Comparison of ENCODE assay signal across 9 cellular contexts in the genomic region with DNA sequence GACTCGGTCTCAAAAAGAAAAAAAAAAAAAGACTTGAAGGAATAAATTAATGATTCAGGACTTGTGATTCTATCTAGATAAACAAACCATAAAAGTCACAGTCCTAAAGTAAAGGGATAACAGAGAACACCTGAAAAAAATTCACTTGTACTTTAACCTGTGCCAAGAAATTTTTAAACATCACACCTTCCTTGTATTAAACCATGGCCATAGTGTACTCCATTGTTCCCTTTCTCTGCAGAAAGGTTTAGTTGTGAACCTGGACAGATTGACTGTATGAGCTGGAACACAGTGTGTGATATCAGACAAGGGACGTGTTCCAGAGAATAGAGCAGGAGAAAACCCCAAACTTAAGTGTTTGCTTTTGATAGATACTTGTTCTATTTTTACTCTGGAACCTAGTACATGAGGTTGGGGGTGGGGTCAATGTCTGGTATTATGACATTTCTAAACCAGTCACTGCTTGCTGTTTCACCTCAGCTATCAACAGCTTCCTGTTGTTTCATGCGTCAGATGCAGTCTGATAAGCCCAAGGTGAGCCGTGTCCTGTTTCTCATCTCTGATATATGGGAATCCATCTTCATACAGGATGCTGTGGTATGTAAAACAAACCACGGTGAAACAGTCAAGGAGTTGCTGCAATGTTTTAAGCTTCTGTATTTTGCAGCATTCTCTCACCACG.
A peak's percentile ranks its signal among the peaks of the same experiment; 100 is the strongest.
DNase-seq lines count a peak whose midpoint lies in the region; ATAC-seq, FAIRE-seq and TF ChIP-seq lines count a peak whose summit lies in the region.
"Had no signal": no experiment of that assay in that cellular context is flagged by ENCODE, and none has a peak within 500 bp of the region (broad histone marks: within the 10 kb centered on the region; RNA-seq: fewer than 3 reads in every experiment).

No MANE protein-coding gene starts in this region.

- ATAC-seq in GM21367 (IDR thresholded peaks at IDR 0.05; ENCODE audit: unreplicated experiment) (peak; percentile 82), GM19455 (IDR thresholded peaks at IDR 0.05; ENCODE audit: unreplicated experiment) (no peak)

- no peak overlapping the region for H3K9ac ChIP-seq in keratinocyte (ENCODE audit: control insufficient read depth, extremely low read depth, insufficient read depth, low read length)

- peaks cover 0 to 8% of the 10 kb centered on the region in 2 donors for H3K36me3 Mint-ChIP-seq in CD4-positive, alpha-beta memory T cell
- no peaks in the 10 kb centered on the region for H3K36me3 Mint-ChIP-seq in glutamatergic neuron (ENCODE audit: unreplicated experiment)

- intact Hi-C loops in CD4-positive, alpha-beta memory T cell (cut with micrococcal nuclease) = loop anchor here (1.0 to 10.0 kb wide), 6 partner anchors 19 to 380 kb away; a partner anchor contains a TSS

- dilution Hi-C loops in keratinocyte (cut with MboI; ENCODE audit: extremely low pct_ligation_motif_present, low sequenced_read_pairs) = no loop called here

- H3K27me3 ChIP-seq in CD4-positive, alpha-beta memory T cell (ENCODE audit: insufficient read depth, low read length) = no peaks in the 10 kb centered on the region
- no peaks in the 10 kb centered on the region for H3K27me3 ChIP-seq in keratinocyte (ENCODE audit: control insufficient read depth, extremely low read depth, insufficient read depth, low read length)

- CTCF ChIA-PET in CD4-positive, alpha-beta memory T cell (lab: Charles Lee; ENCODE audit: partially characterized antibody) = interaction anchor here (0.8 to 3.7 kb wide), 11 partner anchors 15 to 190 kb away, joined by 3 to 19 read pairs (median 3); no protein-coding TSS in a partner anchor

- H2AFZ ChIP-seq in keratinocyte (ENCODE audit: control insufficient read depth, low read length) = peak overlapping the region; percentile 69

- peak; percentile 99 for FAIRE-seq in keratinocyte (lab: Jason Lieb, UNC)

- H3K9me1 ChIP-seq in keratinocyte (ENCODE audit: control insufficient read depth, extremely low read depth, insufficient read depth, low read length) = no peaks in the 10 kb centered on the region

- peak; percentile 81 to 94 (median 90) for DNase-seq in CD4-positive, alpha-beta memory T cell
- peak; percentile 49 for DNase-seq in activated CD8-positive, alpha-beta memory T cell treated with anti-CD3 and anti-CD28 coated beads, Interleukin-2, amount 50 U/mL, for 4 hours
- DNase-seq in keratinocyte (ENCODE audit: low read depth, low spot score) (peak; percentile 90), glutamatergic neuron (no peak), NCI-H446 treated with DMSO at 0.1 percent for 48 hours (lab: John Stamatoyannopoulos, UW) (no peak)

- H3K36me3 ChIP-seq in CD4-positive, alpha-beta memory T cell (ENCODE audit: insufficient read depth, low read length) = no peaks in the 10 kb centered on the region
- H3K36me3 ChIP-seq in KOPT-K1 (ENCODE audit: insufficient read depth, low read length) = no peaks in the 10 kb centered on the region
- H3K36me3 ChIP-seq in keratinocyte (ENCODE audit: control insufficient read depth in 2 of 2, extremely low read depth in 1 of 2, insufficient read depth in 2 of 2, low read length in 2 of 2) = no peaks in the 10 kb centered on the region

- peak overlapping the region; percentile 56 for H3K4me2 ChIP-seq in keratinocyte (ENCODE audit: control insufficient read depth, extremely low read depth, insufficient read depth, low read depth, low read length)

- no peaks in the 10 kb centered on the region for H3K27me3 Mint-ChIP-seq in CD4-positive, alpha-beta memory T cell
- H3K27me3 Mint-ChIP-seq in glutamatergic neuron (ENCODE audit: unreplicated experiment) = no peaks in the 10 kb centered on the region
- H3K27me3 Mint-ChIP-seq: dendritic cell treated with granulocyte-macrophage colony-stimulating factor and Interleukin-4, amounts not matched to agents 40 ng/mL and 50 ng/mL, for 4 days had no signal

- POLR2A ChIA-PET in CD4-positive, alpha-beta memory T cell (lab: Charles Lee; ENCODE audit: partially characterized antibody) = interaction anchor here (0.6 to 3.6 kb wide), 18 partner anchors 9 to 190 kb away, joined by 3 to 36 read pairs (median 6); a partner anchor contains a TSS

- peaks cover 44 to 74% (median 60%) of the 10 kb centered on the region in 4 donors for H3K4me1 Mint-ChIP-seq in CD4-positive, alpha-beta memory T cell
- no peaks in the 10 kb centered on the region for H3K4me1 Mint-ChIP-seq in glutamatergic neuron (ENCODE audit: low read depth, unreplicated experiment)

- TF ChIP-seq CTCF in keratinocyte (optimal IDR thresholded peaks at IDR 0.05 in 1 of 3, IDR thresholded peaks at IDR 0.05 in 1 of 3, conservative IDR thresholded peaks at IDR 0.05 in 1 of 3; ENCODE audit: extremely low read depth in 1 of 3, insufficient read depth in 2 of 3, low read length in 3 of 3) = no peak
- TF ChIP-seq CTCF in glutamatergic neuron (IDR thresholded peaks at IDR 0.05; ENCODE audit: partially characterized antibody, unreplicated experiment) = no peak

- no peaks in the 10 kb centered on the region for H4K20me1 ChIP-seq in keratinocyte (ENCODE audit: control insufficient read depth, extremely low read depth, insufficient read depth, low read length)

- H3K4me3 ChIP-seq in CD4-positive, alpha-beta memory T cell (ENCODE audit: low read length in 2 of 2) = peak overlapping the region in 1 of 2 donors; percentile 18
- peak overlapping the region in 1 of 3 experiments; percentile 4 for H3K4me3 ChIP-seq in keratinocyte (ENCODE audit: control insufficient read depth in 2 of 3, extremely low read depth in 1 of 3, insufficient read depth in 2 of 3, low read depth in 1 of 3, low read length in 3 of 3)

- peak overlapping the region; percentile 78 to 90 (median 88) for H3K4me3 Mint-ChIP-seq in CD4-positive, alpha-beta memory T cell
- no peak overlapping the region for H3K4me3 Mint-ChIP-seq in glutamatergic neuron (ENCODE audit: unreplicated experiment)
- H3K4me3 Mint-ChIP-seq: dendritic cell treated with granulocyte-macrophage colony-stimulating factor and Interleukin-4, amounts not matched to agents 40 ng/mL and 50 ng/mL, for 4 days had no signal

- H3K4me1 ChIP-seq in CD4-positive, alpha-beta memory T cell (ENCODE audit: insufficient read depth, low read length) = peaks cover 44% of the 10 kb centered on the region
- peaks cover 39% of the 10 kb centered on the region for H3K4me1 ChIP-seq in keratinocyte (ENCODE audit: control insufficient read depth, extremely low read depth, insufficient read depth, low read length)

- peak overlapping the region; percentile 89 to 98 (median 97) for H3K27ac Mint-ChIP-seq in CD4-positive, alpha-beta memory T cell
- H3K27ac Mint-ChIP-seq in glutamatergic neuron (ENCODE audit: unreplicated experiment) = no peak overlapping the region
- H3K27ac Mint-ChIP-seq: dendritic cell treated with granulocyte-macrophage colony-stimulating factor and Interleukin-4, amounts not matched to agents 40 ng/mL and 50 ng/mL, for 4 days had no signal

- peaks cover 2 to 15% (median 5%) of the 10 kb centered on the region in 8 donors for H3K9me3 Mint-ChIP-seq in CD4-positive, alpha-beta memory T cell
- no peaks in the 10 kb centered on the region for H3K9me3 Mint-ChIP-seq in glutamatergic neuron (ENCODE audit: unreplicated experiment)

- H3K9me3 ChIP-seq in CD4-positive, alpha-beta memory T cell (ENCODE audit: control insufficient read depth in 1 of 2, low read length in 2 of 2) = no peaks in the 10 kb centered on the region
- H3K9me3 ChIP-seq in KOPT-K1 (ENCODE audit: insufficient read depth, low read length, poor library complexity, severe bottlenecking) (peaks cover 14% of the 10 kb centered on the region), keratinocyte (ENCODE audit: control insufficient read depth, low read depth, low read length) (no peaks in the 10 kb centered on the region)

- H3K79me2 ChIP-seq in keratinocyte (ENCODE audit: control insufficient read depth, insufficient read depth, low read length) = no peaks in the 10 kb centered on the region

- H3K27ac ChIP-seq in CD4-positive, alpha-beta memory T cell (ENCODE audit: low read depth, low read length) = peak overlapping the region; percentile 41
- H3K27ac ChIP-seq in KOPT-K1 (ENCODE audit: low read depth, low read length, poor library complexity, severe bottlenecking) (peak overlapping the region; percentile 96), keratinocyte (ENCODE audit: control insufficient read depth, insufficient read depth, low read length) (peak overlapping the region; percentile 68)

Comparison
In these comparisons a context has a peak if more than half of its experiments do, and no peak if none do; other contexts are left out.
1. DNase-seq: peak in CD4-positive, alpha-beta memory T cell (5 of 5), activated CD8-positive, alpha-beta memory T cell treated with anti-CD3 and anti-CD28 coated beads, Interleukin-2, amount 50 U/mL, for 4 hours (single experiment) and keratinocyte (single experiment); none in glutamatergic neuron (single experiment) and NCI-H446 treated with DMSO at 0.1 percent for 48 hours (single experiment).
2. H3K27ac ChIP-seq: peak in every context shown above with its lines; median percentile 96 in KOPT-K1; 68 in keratinocyte; 41 in CD4-positive, alpha-beta memory T cell.